Comparison of ENCODE assay signal across 8 cellular contexts in the genomic region with DNA sequence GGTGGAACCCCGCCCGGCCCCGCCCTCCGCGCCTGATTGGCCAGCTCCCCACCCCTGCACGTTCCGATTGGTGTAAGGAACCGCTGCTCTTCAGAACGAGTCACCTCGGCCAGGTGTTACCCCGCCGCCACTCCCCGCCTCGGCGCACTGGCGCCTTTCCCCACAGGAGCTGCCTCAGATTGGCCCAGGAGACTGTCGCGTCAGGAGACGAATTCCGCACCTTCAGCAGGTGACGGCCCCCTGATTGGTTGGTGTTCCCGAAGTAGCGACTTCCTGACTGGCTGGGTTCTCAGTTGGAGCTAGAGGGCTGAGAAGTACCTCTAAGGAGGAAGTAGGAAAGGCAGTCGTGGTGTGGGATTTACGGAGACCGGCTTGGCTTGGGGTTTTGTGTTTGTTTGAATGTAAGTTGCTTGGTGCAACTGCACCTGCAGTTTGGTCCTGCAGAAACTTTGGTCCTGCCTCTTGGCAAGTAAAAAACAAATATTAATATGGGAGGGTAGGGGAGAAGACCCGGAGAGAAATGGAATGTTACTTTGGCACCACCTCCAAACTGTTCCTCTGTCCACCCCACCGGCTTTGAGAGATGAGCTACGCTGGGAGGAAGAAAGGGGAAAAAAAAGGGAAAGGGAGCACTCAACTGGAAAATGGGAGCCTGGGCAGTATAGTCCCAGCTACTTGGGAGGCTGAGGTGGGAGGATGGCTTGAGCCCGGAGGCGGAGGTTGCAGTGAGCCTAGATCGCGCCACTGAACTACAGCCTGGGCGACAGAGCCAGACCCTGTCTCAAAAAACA. TPM values are rescaled to one million over a fixed set of nuclear protein-coding genes. Genes with fewer than 3 reads are reported as not detected.
DNase-seq lines count a peak whose midpoint lies in the region; TF ChIP-seq lines count a peak whose summit lies in the region.

No MANE protein-coding gene starts in this region.

- H3K27me3 ChIP-seq in NT2/D1 (ENCODE audit: insufficient read depth, insufficient read length): no peaks in the 10 kb centered on the region
- no peaks in the 10 kb centered on the region for H3K27me3 ChIP-seq in mucosa of stomach (ENCODE audit: control insufficient read depth, insufficient read depth, low read length)

- peak overlapping the region; percentile 96 for H3K9ac ChIP-seq in NT2/D1 (ENCODE audit: insufficient read length, low read depth)
- peak overlapping the region; percentile 96 for H3K9ac ChIP-seq in mucosa of stomach (ENCODE audit: low read length)

- H3K36me3 ChIP-seq in NT2/D1 (ENCODE audit: insufficient read depth, insufficient read length, low read length): no peaks in the 10 kb centered on the region
- no peaks in the 10 kb centered on the region for H3K36me3 ChIP-seq in mucosa of stomach (ENCODE audit: control insufficient read depth, insufficient read depth, low read length)

- TF ChIP-seq CTCF in GM20000 (IDR thresholded peaks at IDR 0.05; ENCODE audit: extremely low read depth, missing control alignments): no peak
- TF ChIP-seq CTCF in epithelial cell of proximal tubule (conservative IDR thresholded peaks at IDR 0.05; ENCODE audit: low read depth, low read length): no peak

- H3K4me3 ChIP-seq in NT2/D1 (ENCODE audit: insufficient read length, low read depth) (peak overlapping the region; percentile 99), epithelial cell of proximal tubule (ENCODE audit: low read depth, low read length) (peak overlapping the region; percentile 81), mucosa of stomach (ENCODE audit: low read length) (peak overlapping the region; percentile 97)

- H3K4me1 ChIP-seq in NT2/D1 (ENCODE audit: insufficient read depth, insufficient read length): peaks cover 11% of the 10 kb centered on the region
- H3K4me1 ChIP-seq in mucosa of stomach (ENCODE audit: control insufficient read depth, insufficient read depth, low read length): peaks cover 26% of the 10 kb centered on the region

- H3K9me3 ChIP-seq in NT2/D1 (ENCODE audit: insufficient read depth, low read length) (no peaks in the 10 kb centered on the region), mucosa of stomach (ENCODE audit: control insufficient read depth, low read length) (no peaks in the 10 kb centered on the region)

- DNase-seq in COLO829 (ENCODE audit: low spot score) (peak; percentile 85), GM20000 (ENCODE audit: low spot score) (peak; percentile 92), HT-29 (ENCODE audit: low spot score) (peak; percentile 98), NT2/D1 (ENCODE audit: low read depth, low spot score) (peak; percentile 97), activated T-cell treated with anti-CD3 and anti-CD28 coated beads for 1 hour (ENCODE audit: low read depth) (peak; percentile 80), epithelial cell of proximal tubule (ENCODE audit: low read depth) (peak; percentile 63)
- peak; percentile 71 to 72 for DNase-seq in stimulated activated CD8-positive, alpha-beta memory T cell treated with anti-CD3 and anti-CD28 coated beads, Interleukin-7, amount 100 ng/mL, for 1 hour (ENCODE audit: low read depth in 2 of 2)

RNA-seq across cellular contexts. Expression of a gene that starts 0.4 kb away (rescaled TPM):
- 128 and 154 TPM in 2 replicates for total RNA-seq in HT-29 (2014; rRNA removed; shearing (Covaris generic))
- total RNA-seq in epithelial cell of proximal tubule: 42.2 and 57.8 TPM in 2 replicates

RNA-seq across cellular contexts. Expression of a gene that starts 17.4 kb away (rescaled TPM):
- total RNA-seq in HT-29 (2014; rRNA removed; shearing (Covaris generic)): 121 and 139 TPM in 2 replicates
- 52.0 and 148 TPM in 2 replicates for total RNA-seq in epithelial cell of proximal tubule

RNA-seq across cellular contexts. Expression of a gene that starts 24.4 kb away (rescaled TPM):
- 78.4 and 79.3 TPM in 2 replicates for total RNA-seq in HT-29 (2014; rRNA removed; shearing (Covaris generic))
- total RNA-seq in epithelial cell of proximal tubule: 37.9 and 53.7 TPM in 2 replicates

RNA-seq across cellular contexts. Expression of a gene that starts 48.3 kb away (rescaled TPM):
- 0.58 and 0.86 TPM in 2 replicates for total RNA-seq in HT-29 (2014; rRNA removed; shearing (Covaris generic))
- 0.06 and 0.07 TPM in 2 replicates for total RNA-seq in epithelial cell of proximal tubule

Comparison
In these comparisons a context has a peak if more than half of its experiments do, and no peak if none do; other contexts are left out.
1. Peak in every context shown above with its lines: DNase-seq and H3K4me3 ChIP-seq.